ENCODE assay signal across 7 cellular contexts in genomic region chr16:57245472-57246113, GRCh38. TPM values are rescaled to one million over a fixed set of nuclear protein-coding genes. Genes with fewer than 3 reads are reported as not detected.
DNase-seq lines count a peak whose midpoint lies in the region; ATAC-seq and TF ChIP-seq lines count a peak whose summit lies in the region.

No MANE protein-coding gene starts in this region.

- BruUV-seq in PC-3 (replicated peaks; lab: Mats Ljungman, UMichigan), result no TSS peak

- DNase-seq in GM12865 (ENCODE audit: low read depth) (peak; percentile 48), HFFc6 (no peak), PC-3 (peak; percentile 12), dermis blood vessel endothelial cell (peak; percentile 41), memory B cell (ENCODE audit: low spot score in 2 of 2) (no peak), upper lobe of left lung (peak in 1 of 2 donors; percentile 56), ureter (ENCODE audit: low spot score) (no peak)

- H3K9me3 Mint-ChIP-seq in HFFc6 (no peaks in the 10 kb centered on the region), memory B cell (no peaks in the 10 kb centered on the region)

- H3F3A ChIP-seq in PC-3 (ENCODE audit: low read length, unreplicated experiment), result no peaks in the 10 kb centered on the region

- H3K27ac Mint-ChIP-seq in HFFc6 (peak overlapping the region; percentile 70), memory B cell (peak overlapping the region; percentile 47)

- H3K9ac ChIP-seq in PC-3 (ENCODE audit: low read length), result peak overlapping the region; percentile 87

- H3K4me1 ChIP-seq in PC-3 (ENCODE audit: insufficient read depth, low read length) (peaks cover 12% of the 10 kb centered on the region; the same call in 1 of the 2 replicates), upper lobe of left lung (peaks cover 17 to 26% (median 22%) of the 10 kb centered on the region in 4 donors)

- H3K4me3 ChIP-seq in GM12865 (ENCODE audit: low read depth, low read length) (peak overlapping the region; percentile 92), PC-3 (ENCODE audit: low read length) (peak overlapping the region; percentile 79), upper lobe of left lung (peak overlapping the region; percentile 59 to 84 (median 62))

- peaks cover 16% of the 10 kb centered on the region for H3K79me2 ChIP-seq in PC-3 (ENCODE audit: low read length)

- POLR2A ChIA-PET in PC-3 (lab: Charles Lee; ENCODE audit: unreplicated experiment), result interaction anchor here (0.6 kb wide), 2 partner anchors 10 to 47 kb away, joined by 3 read pairs; no protein-coding TSS in a partner anchor

- no peaks in the 10 kb centered on the region for H3K9me3 ChIP-seq in PC-3 (ENCODE audit: low read length)
- no peaks in the 10 kb centered on the region for H3K9me3 ChIP-seq in upper lobe of left lung

- peak overlapping the region; percentile 88 for H3K4me3 Mint-ChIP-seq in HFFc6
- H3K4me3 Mint-ChIP-seq in memory B cell, result peak overlapping the region; percentile 90

- H3K36me3 ChIP-seq in PC-3 (ENCODE audit: low read depth, low read length) (peaks cover 5% of the 10 kb centered on the region), upper lobe of left lung (peaks cover 13 to 38% (median 25%) of the 10 kb centered on the region in 4 donors)

- H3K27me3 Mint-ChIP-seq in HFFc6 (ENCODE audit: insufficient read depth), result peaks cover 2% of the 10 kb centered on the region
- no peaks in the 10 kb centered on the region for H3K27me3 Mint-ChIP-seq in memory B cell

- TF ChIP-seq CTCF in GM12865 (IDR thresholded peaks at IDR 0.05; ENCODE audit: insufficient read depth, low read depth, low read length, missing control alignments) (no peak), HFFc6 (IDR thresholded peaks at IDR 0.05) (no peak), PC-3 (conservative IDR thresholded peaks at IDR 0.05; ENCODE audit: low read depth, low read length) (no peak), upper lobe of left lung (IDR thresholded peaks at IDR 0.05) (no peak)

- H3K9me2 ChIP-seq in PC-3 (replicated peaks; ENCODE audit: low read length), result no peaks in the 10 kb centered on the region

- no peak for TF ChIP-seq POLR2A in upper lobe of left lung (IDR thresholded peaks at IDR 0.05)

- CTCF ChIA-PET in PC-3 (lab: Charles Lee), result interaction anchor here (0.6 to 1.3 kb wide), 2 partner anchors 51 to 54 kb away, joined by 3 to 13 read pairs; no protein-coding TSS in a partner anchor

- peak overlapping the region; percentile 96 for H3K4me2 ChIP-seq in PC-3 (ENCODE audit: low read length)

- intact Hi-C loops in PC-3 (cut with micrococcal nuclease), result loop anchor here (1.0 to 5.0 kb wide), 5 partner anchors 31 to 172 kb away; no protein-coding TSS in a partner anchor

- no peaks in the 10 kb centered on the region for H4K20me1 ChIP-seq in PC-3 (ENCODE audit: low read length)

- H3K27me3 ChIP-seq in PC-3 (ENCODE audit: low read length) (no peaks in the 10 kb centered on the region), upper lobe of left lung (no peaks in the 10 kb centered on the region)

- H3K4me1 Mint-ChIP-seq in HFFc6 (ENCODE audit: low read depth), result peaks cover 18% of the 10 kb centered on the region
- peaks cover 22% of the 10 kb centered on the region for H3K4me1 Mint-ChIP-seq in memory B cell

- ATAC-seq in PC-3, result no peak; the same call in 1 of the 2 replicates
- peak; percentile 7 for ATAC-seq in memory B cell (ENCODE audit: low read depth)
- peak; percentile 52 to 57 for ATAC-seq in upper lobe of left lung (ENCODE audit: low FRiP score in 2 of 2)

- 6 to 8% methylated on average over 12 to 17 of the region's 28 CpGs for WGBS in upper lobe of left lung, 2 donors

- H3K27ac ChIP-seq in PC-3 (ENCODE audit: low read length) (peak overlapping the region; percentile 37; the same call in 1 of the 2 replicates), upper lobe of left lung (peak overlapping the region; percentile 90 to 95 (median 93))

- peak overlapping the region; percentile 73 for H2AFZ ChIP-seq in PC-3 (ENCODE audit: low read length)

- TF ChIP-seq EP300 in upper lobe of left lung (IDR thresholded peaks at IDR 0.05), result no peak

- H3K36me3 Mint-ChIP-seq in HFFc6 (ENCODE audit: low read depth), result peaks cover 28% of the 10 kb centered on the region
- peaks cover 12% of the 10 kb centered on the region for H3K36me3 Mint-ChIP-seq in memory B cell

RNA-seq across cellular contexts. Expression of gene ARL2BP, which starts 0.5 kb away (rescaled TPM):
- 10 to 100 TPM; 70.3 to 80.0 (median 76.7) TPM for total RNA-seq in HFFc6 (2021; fragmentation: NEBNext Ultra II Directional; extraction: Animal tissue kit (Norgen Biotek cat#: 25700))
- total RNA-seq in PC-3 (2014; rRNA removed) (35.3 and 38.4 TPM in 2 replicates), dermis blood vessel endothelial cell (85.3 and 106 TPM in 2 replicates), upper lobe of left lung (10 to 100 TPM; 18.9 to 74.9 (median 54.2) TPM), ureter (43.3 TPM)

RNA-seq across cellular contexts. Expression of gene PLLP, which starts 38.9 kb away (rescaled TPM):
- not detected for total RNA-seq in HFFc6 (2021; fragmentation: NEBNext Ultra II Directional; extraction: Animal tissue kit (Norgen Biotek cat#: 25700))
- total RNA-seq in PC-3 (2014; rRNA removed) (0.35 and 1.6 TPM in 2 replicates), dermis blood vessel endothelial cell (13.8 and 16.9 TPM in 2 replicates), upper lobe of left lung (100 to 1,000 TPM in 4 of 6 donors, 10 to 100 TPM in 2; 38.8 to 184 (median 114) TPM), ureter (34.3 TPM)

RNA-seq across cellular contexts. Expression of gene RSPRY1, which starts 59.5 kb away (rescaled TPM):
- 10 to 100 TPM; 38.8 to 51.9 (median 47.7) TPM for total RNA-seq in HFFc6 (2021; fragmentation: NEBNext Ultra II Directional; extraction: Animal tissue kit (Norgen Biotek cat#: 25700))
- total RNA-seq in PC-3 (2014; rRNA removed) (17.5 and 18.3 TPM in 2 replicates), dermis blood vessel endothelial cell (50.4 and 58.6 TPM in 2 replicates), upper lobe of left lung (100 to 1,000 TPM in 1 of 6 donors, 10 to 100 TPM in 5; 26.9 to 102 (median 30.3) TPM), ureter (44.7 TPM)

RNA-seq across cellular contexts. Expression of gene PSME3IP1, which starts 59.8 kb away (rescaled TPM):
- total RNA-seq in HFFc6 (2021; fragmentation: NEBNext Ultra II Directional; extraction: Animal tissue kit (Norgen Biotek cat#: 25700)), result 10 to 100 TPM; 55.9 to 85.0 (median 76.5) TPM
- total RNA-seq in PC-3 (2014; rRNA removed), result 45.6 and 56.4 TPM in 2 replicates
- 87.3 and 89.0 TPM in 2 replicates for total RNA-seq in dermis blood vessel endothelial cell
- total RNA-seq in upper lobe of left lung, result 100 to 1,000 TPM in 1 of 6 donors, 10 to 100 TPM in 5; 49.9 to 113 (median 75.2) TPM
- 122 TPM for total RNA-seq in ureter

Comparison
In these comparisons a context has a peak if more than half of its experiments do, and no peak if none do; other contexts are left out.
1. DNase-seq: peak in GM12865 (single experiment), PC-3 (single experiment) and dermis blood vessel endothelial cell (single experiment); none in HFFc6 (single experiment), memory B cell (0 of 2) and ureter (single experiment).
2. Peak in every context shown above with its lines, with median percentiles within 50 percentile points of each other: H3K4me3 ChIP-seq.